In genomic region chr1:152448496-152448895, GRCh38 we compare ENCODE assay signal across 22 cellular contexts. TPM values are rescaled to one million over a fixed set of nuclear protein-coding genes. Genes with fewer than 3 reads are reported as not detected.
"Had no signal": no experiment of that assay in that cellular context is flagged by ENCODE, and none has a peak within 500 bp of the region (broad histone marks: within the 10 kb centered on the region; RNA-seq: fewer than 3 reads in every experiment).

No MANE protein-coding gene starts in this region.

- H3K9me3 ChIP-seq: MG63, SK-N-SH had no signal

- H3K27ac ChIP-seq: HL-60, RWPE1 had no signal

- ATAC-seq: K562, Panc1, PC-3 had no signal

- H3K4me3 ChIP-seq: K562, MG63 had no signal

- H3K4me2 ChIP-seq: SK-N-SH had no signal

- DNase-seq: MG63, NCI-H1092, NCI-H1105 treated with DMSO at 0.1 percent for 48 hours, NCI-H1436, NCI-H187, NCI-H2029, NCI-H2081 treated with DMSO at 0.1 percent for 48 hours, NCI-H2171, NCI-H446, NCI-H510A, NCI-H524 treated with DMSO at 0.1 percent for 48 hours, NCI-H69, NCI-H774, PC-3, SHP77, SK-N-SH had no signal

- H3K27me3 ChIP-seq: MG63 had no signal

- H3K9ac ChIP-seq: SK-N-SH had no signal

- H3K9me2 ChIP-seq: SK-N-SH had no signal

- H3K36me3 ChIP-seq: MG63 had no signal

RNA-seq across cellular contexts. Expression of gene CRNN, which starts 34.4 kb away (rescaled TPM):
- total RNA-seq: K562, LHCN-M2, PC-3, SK-MEL-5 had no signal
